Comparison of ENCODE assay signal across 10 cellular contexts in genomic region chr1:77757616-77758015, GRCh38. TPM values are rescaled to one million over a fixed set of nuclear protein-coding genes. Genes with fewer than 3 reads are reported as not detected.
DNase-seq lines count a peak whose midpoint lies in the region; ATAC-seq and TF ChIP-seq lines count a peak whose summit lies in the region.
"Had no signal": no experiment of that assay in that cellular context is flagged by ENCODE, and none has a peak within 500 bp of the region (broad histone marks: within the 10 kb centered on the region; RNA-seq: fewer than 3 reads in every experiment).

No MANE protein-coding gene starts in this region.

- H3K9ac ChIP-seq in GM23248, result peak overlapping the region; percentile 94

- CTCF ChIA-PET in AG04450 (lab: Charles Lee), result no interaction called here

- 0 to 4% methylated on average over 2 of the region's 2 CpGs for WGBS in GM23248 (ENCODE audit: low coverage in 1 of 2, low lambda C conversion rate in 2 of 2, missing lambda C conversion rate in 2 of 2), 2 experiments
- 11 to 25% (median 21%) methylated on average over 2 of the region's 2 CpGs for WGBS in adrenal gland, 4 donors

- H3K4me3 ChIP-seq in AG04450 (ENCODE audit: low read depth, low read length) (peak overlapping the region; percentile 11), GM23248 (peak overlapping the region; percentile 93), adrenal gland (peak overlapping the region in 1 of 4 donors; percentile 91)

- H3K4me3 Mint-ChIP-seq in memory B cell, result peak overlapping the region; percentile 41

- H3K4me1 Mint-ChIP-seq in memory B cell, result peaks cover 26% of the 10 kb centered on the region

- TF ChIP-seq CTCF in AG04450 (IDR thresholded peaks at IDR 0.05; ENCODE audit: low read depth, low read length) (no peak), adrenal gland (IDR thresholded peaks at IDR 0.05) (no peak)

- H3K9me3 ChIP-seq in AG04450 (ENCODE audit: control insufficient read depth, insufficient read depth, low read length), result no peaks in the 10 kb centered on the region
- no peaks in the 10 kb centered on the region for H3K9me3 ChIP-seq in GM23248 (ENCODE audit: low read depth)
- H3K9me3 ChIP-seq in adrenal gland (replicated peaks in 1 of 3), result no peaks in the 10 kb centered on the region

- H3K27me3 Mint-ChIP-seq in memory B cell, result no peaks in the 10 kb centered on the region

- H2AFZ ChIP-seq in GM23248, result no peak overlapping the region

- H3K27ac Mint-ChIP-seq in memory B cell, result no peak overlapping the region

- H3K27me3 ChIP-seq in AG04450 (ENCODE audit: control insufficient read depth, insufficient read depth, low read length) (no peaks in the 10 kb centered on the region), GM23248 (replicated peaks; ENCODE audit: insufficient read depth) (no peaks in the 10 kb centered on the region), adrenal gland (no peaks in the 10 kb centered on the region)

- H3K36me3 ChIP-seq in GM23248 (ENCODE audit: low read depth), result no peaks in the 10 kb centered on the region
- no peaks in the 10 kb centered on the region for H3K36me3 ChIP-seq in adrenal gland (replicated peaks in 1 of 2)

- POLR2A ChIA-PET in AG04450 (lab: Yijun Ruan, JAX), result interaction anchor here (0.5 kb wide), 1 partner anchor 22 kb away, joined by 3 read pairs; the partner anchor contains the start of gene MIGA1

- peaks cover 69% of the 10 kb centered on the region for H3K79me2 ChIP-seq in GM23248 (ENCODE audit: insufficient read depth)

- peak overlapping the region; percentile 95 for H3K4me2 ChIP-seq in GM23248 (ENCODE audit: unreplicated experiment)

- in situ Hi-C loops in GM23248 (cut with MboI), result no loop called here

- TF ChIP-seq POLR2A in adrenal gland (IDR thresholded peaks at IDR 0.05), result peak in 1 of 2 donors; percentile 60

- H3K9me3 Mint-ChIP-seq in memory B cell, result no peaks in the 10 kb centered on the region

- H3K9me2 ChIP-seq in GM23248 (ENCODE audit: insufficient read depth), result no peaks in the 10 kb centered on the region

- H3K36me3 Mint-ChIP-seq in memory B cell, result no peaks in the 10 kb centered on the region

- no peak for ATAC-seq in memory B cell (ENCODE audit: low read depth)
- no peak for ATAC-seq in HG02870 (IDR thresholded peaks at IDR 0.05; ENCODE audit: unreplicated experiment)

- DNase-seq in AG04450 (ENCODE audit: low read depth, low spot score) (no peak), GM23248 (peak; percentile 81), adrenal gland (peak in 1 of 7 donors; percentile 42), memory B cell (ENCODE audit: low spot score in 2 of 2) (no peak), kidney glomerular epithelial cell (lab: John Stamatoyannopoulos, UW) (no peak), SIG-M5 treated with dmso at 0.1 percent for 504 hours (lab: John Stamatoyannopoulos, UW; ENCODE audit: unreplicated experiment) (no peak)
- no peak for DNase-seq in NK-92 treated with Interleukin-12 subunit alpha and Interleukin-12 subunit beta, amount 100 ng/mL, for 24 hours (lab: John Stamatoyannopoulos, UW)
- DNase-seq: hypothalamus, NCI-H2029 treated with DMSO at 0.1 percent for 48 hours had no signal

- H3F3A ChIP-seq in GM23248 (ENCODE audit: insufficient read depth), result peaks cover 33% of the 10 kb centered on the region

- H3K4me1 ChIP-seq in GM23248 (ENCODE audit: insufficient read depth) (peaks cover 29% of the 10 kb centered on the region), adrenal gland (replicated peaks in 1 of 2) (peaks cover 22 to 48% of the 10 kb centered on the region in 2 donors)

- intact Hi-C loops in adrenal gland (cut with DNase I), result no loop called here

- no peaks in the 10 kb centered on the region for H4K20me1 ChIP-seq in GM23248 (ENCODE audit: insufficient read depth)

- H3K27ac ChIP-seq in AG04450 (ENCODE audit: low read depth, low read length), result no peak overlapping the region
- H3K27ac ChIP-seq in GM23248, result peak overlapping the region; percentile 90
- H3K27ac ChIP-seq in adrenal gland, result peak overlapping the region; percentile 77 to 95 (median 94)

RNA-seq across cellular contexts. Expression of gene USP33, which starts 2.0 kb away (rescaled TPM):
- 57.7 and 86.0 TPM in 2 replicates for polyA plus RNA-seq in AG04450 (2011; rRNA removed)
- polyA minus RNA-seq in AG04450 (2011; rRNA and poly(A)+ RNA removed), result 27.1 and 56.3 TPM in 2 replicates
- 77.6 and 80.7 TPM in 2 replicates for total RNA-seq in GM23248 (2014; rRNA removed; shearing (Covaris generic))
- 50.7 and 54.2 TPM in 2 replicates for polyA plus RNA-seq in GM23248 (2016; fragmentation: Nextera tagmentation; extraction: Ambion mirVana)
- total RNA-seq in adrenal gland, result 10 to 100 TPM; 46.8 to 95.7 (median 69.2) TPM
- polyA plus RNA-seq in adrenal gland, result 10 to 100 TPM; 29.6 to 65.6 (median 34.6) TPM

RNA-seq across cellular contexts. Expression of gene MIGA1, which starts 21.8 kb away (rescaled TPM):
- polyA plus RNA-seq in AG04450 (2011; rRNA removed) (4.5 and 5.5 TPM in 2 replicates), GM23248 (2016; fragmentation: Nextera tagmentation; extraction: Ambion mirVana) (13.6 and 14.4 TPM in 2 replicates), adrenal gland (10 to 100 TPM in 1 of 3 donors, 1 to 10 TPM in 2; 2.4 to 17.0 (median 2.7) TPM)
- polyA minus RNA-seq in AG04450 (2011; rRNA and poly(A)+ RNA removed), result 6.7 and 9.8 TPM in 2 replicates
- total RNA-seq in GM23248 (2014; rRNA removed; shearing (Covaris generic)), result 11.6 and 15.4 TPM in 2 replicates
- 10 to 100 TPM in 7 of 8 donors, 1 to 10 TPM in 1; 9.6 to 24.2 (median 17.2) TPM for total RNA-seq in adrenal gland
